5 cellular contexts compared by ENCODE assay signal in genomic region chr10:49771046-49771445, GRCh38. TPM values are rescaled to one million over a fixed set of nuclear protein-coding genes. Genes with fewer than 3 reads are reported as not detected.
"Had no signal": no experiment of that assay in that cellular context is flagged by ENCODE, and none has a peak within 500 bp of the region (broad histone marks: within the 10 kb centered on the region; RNA-seq: fewer than 3 reads in every experiment).

No MANE protein-coding gene starts in this region.

RNA-seq across cellular contexts. Expression of gene OGDHL, which starts 8.9 kb away (rescaled TPM):
- total RNA-seq: activated CD4-positive, alpha-beta memory T cell treated with anti-CD3 and anti-CD28 coated beads, Interleukin-2, amount 10 ng/mL, durations not matched to agents 7 days and 5 days; activated CD4-positive, alpha-beta T cell treated with anti-CD3 and anti-CD28 coated beads, Interleukin-2, amount 10 ng/mL, durations not matched to agents 7 days and 5 days; aorta; breast epithelium; T-helper 1 cell treated with Interleukin-12 subunit alpha and Interleukin-12 subunit beta and Interleukin-4 antibody, amounts not matched to agents 30 ng/mL and 1 ng/mL, for 36 hours had no signal
